In the genomic region with DNA sequence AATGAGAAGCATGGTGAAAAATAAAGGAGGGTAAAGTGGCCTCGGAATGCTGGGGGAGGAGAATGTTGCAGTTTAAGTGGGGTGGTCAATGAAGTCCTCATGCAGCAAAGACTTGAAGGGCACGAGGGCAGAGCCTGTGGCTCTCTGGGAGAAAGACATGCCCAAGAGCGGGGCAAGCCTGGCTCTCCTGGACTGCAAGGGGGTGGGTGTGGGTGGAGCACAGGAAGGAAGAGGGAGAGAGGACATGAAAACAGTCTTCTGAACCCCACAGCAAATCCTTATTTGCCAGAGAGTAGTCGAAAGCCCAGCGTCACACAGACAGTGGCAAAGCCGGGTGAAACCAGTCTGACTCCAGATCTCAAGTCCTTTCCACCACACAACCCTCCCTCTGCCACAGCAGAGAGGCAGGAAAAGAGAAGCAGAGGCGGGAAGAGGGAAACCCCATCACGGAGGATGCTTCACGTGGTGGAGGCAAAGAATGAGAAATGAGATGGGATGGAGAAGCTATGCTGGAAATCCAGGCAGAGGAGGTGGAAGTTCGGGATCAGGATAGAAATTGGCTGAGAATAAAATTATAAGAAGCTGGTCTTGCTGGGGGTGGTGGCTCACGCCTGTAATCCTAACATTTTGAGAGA, we compare ENCODE assay signal across 1 cellular context.
TF ChIP-seq lines count a peak whose summit lies in the region.

No MANE protein-coding gene starts in this region.

TF ChIP-seq in HepG2, 621 proteins besides CTCF, POLR2A, EP300 and RAD21:
- TF ChIP-seq ZFP62 (CRISPR knock-in tag; IDR thresholded peaks at IDR 0.05) (no peak), KDM2A (CRISPR knock-in tag; IDR thresholded peaks at IDR 0.05; ENCODE audit: borderline replicate concordance, low read depth) (no peak), HMG20A (CRISPR knock-in tag; IDR thresholded peaks at IDR 0.05; ENCODE audit: borderline replicate concordance) (no peak), KDM1A (CRISPR knock-in tag; IDR thresholded peaks at IDR 0.05) (no peak), TMF1 (CRISPR knock-in tag; IDR thresholded peaks at IDR 0.05; ENCODE audit: low read depth) (no peak), ZNF746 (CRISPR knock-in tag; IDR thresholded peaks at IDR 0.05) (no peak)
- TF ChIP-seq, protein P1, sequence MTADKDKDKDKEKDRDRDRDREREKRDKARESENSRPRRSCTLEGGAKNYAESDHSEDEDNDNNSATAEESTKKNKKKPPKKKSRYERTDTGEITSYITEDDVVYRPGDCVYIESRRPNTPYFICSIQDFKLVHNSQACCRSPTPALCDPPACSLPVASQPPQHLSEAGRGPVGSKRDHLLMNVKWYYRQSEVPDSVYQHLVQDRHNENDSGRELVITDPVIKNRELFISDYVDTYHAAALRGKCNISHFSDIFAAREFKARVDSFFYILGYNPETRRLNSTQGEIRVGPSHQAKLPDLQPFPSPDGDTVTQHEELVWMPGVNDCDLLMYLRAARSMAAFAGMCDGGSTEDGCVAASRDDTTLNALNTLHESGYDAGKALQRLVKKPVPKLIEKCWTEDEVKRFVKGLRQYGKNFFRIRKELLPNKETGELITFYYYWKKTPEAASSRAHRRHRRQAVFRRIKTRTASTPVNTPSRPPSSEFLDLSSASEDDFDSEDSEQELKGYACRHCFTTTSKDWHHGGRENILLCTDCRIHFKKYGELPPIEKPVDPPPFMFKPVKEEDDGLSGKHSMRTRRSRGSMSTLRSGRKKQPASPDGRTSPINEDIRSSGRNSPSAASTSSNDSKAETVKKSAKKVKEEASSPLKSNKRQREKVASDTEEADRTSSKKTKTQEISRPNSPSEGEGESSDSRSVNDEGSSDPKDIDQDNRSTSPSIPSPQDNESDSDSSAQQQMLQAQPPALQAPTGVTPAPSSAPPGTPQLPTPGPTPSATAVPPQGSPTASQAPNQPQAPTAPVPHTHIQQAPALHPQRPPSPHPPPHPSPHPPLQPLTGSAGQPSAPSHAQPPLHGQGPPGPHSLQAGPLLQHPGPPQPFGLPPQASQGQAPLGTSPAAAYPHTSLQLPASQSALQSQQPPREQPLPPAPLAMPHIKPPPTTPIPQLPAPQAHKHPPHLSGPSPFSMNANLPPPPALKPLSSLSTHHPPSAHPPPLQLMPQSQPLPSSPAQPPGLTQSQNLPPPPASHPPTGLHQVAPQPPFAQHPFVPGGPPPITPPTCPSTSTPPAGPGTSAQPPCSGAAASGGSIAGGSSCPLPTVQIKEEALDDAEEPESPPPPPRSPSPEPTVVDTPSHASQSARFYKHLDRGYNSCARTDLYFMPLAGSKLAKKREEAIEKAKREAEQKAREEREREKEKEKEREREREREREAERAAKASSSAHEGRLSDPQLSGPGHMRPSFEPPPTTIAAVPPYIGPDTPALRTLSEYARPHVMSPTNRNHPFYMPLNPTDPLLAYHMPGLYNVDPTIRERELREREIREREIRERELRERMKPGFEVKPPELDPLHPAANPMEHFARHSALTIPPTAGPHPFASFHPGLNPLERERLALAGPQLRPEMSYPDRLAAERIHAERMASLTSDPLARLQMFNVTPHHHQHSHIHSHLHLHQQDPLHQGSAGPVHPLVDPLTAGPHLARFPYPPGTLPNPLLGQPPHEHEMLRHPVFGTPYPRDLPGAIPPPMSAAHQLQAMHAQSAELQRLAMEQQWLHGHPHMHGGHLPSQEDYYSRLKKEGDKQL (CRISPR knock-in tag; IDR thresholded peaks at IDR 0.05; ENCODE audit: low read depth): no peak
